20 cellular contexts compared by ENCODE assay signal in genomic region chr5:9621379-9621903, GRCh38. TPM values are rescaled to one million over a fixed set of nuclear protein-coding genes. Genes with fewer than 3 reads are reported as not detected.
A peak's percentile ranks its signal among the peaks of the same experiment; 100 is the strongest.
DNase-seq lines count a peak whose midpoint lies in the region; ATAC-seq and FAIRE-seq lines count a peak whose summit lies in the region.
"Had no signal": no experiment of that assay in that cellular context is flagged by ENCODE, and none has a peak within 500 bp of the region (broad histone marks: within the 10 kb centered on the region; RNA-seq: fewer than 3 reads in every experiment).

No MANE protein-coding gene starts in this region.

- FAIRE-seq in urothelium cell line (lab: Jason Lieb, UNC), result peak; percentile 69
- FAIRE-seq: A204.1 had no signal

- intact Hi-C loops in left cardiac atrium (cut with DNase I) (no loop called here), cardiac septum (cut with DNase I) (loop anchor here (5.0 kb wide), 1 partner anchor 334 kb away; no protein-coding TSS in a partner anchor)

- peak; percentile 34 to 43 for ATAC-seq in left cardiac atrium
- no peak for ATAC-seq in HG03460 (IDR thresholded peaks at IDR 0.05; ENCODE audit: unreplicated experiment)
- ATAC-seq in GM21786 (IDR thresholded peaks at IDR 0.05; ENCODE audit: unreplicated experiment), result no peak
- ATAC-seq: left lobe of liver had no signal

- DNase-seq in left cardiac atrium (no peak), cardiac septum (ENCODE audit: low spot score) (no peak), amniotic stem cell (lab: John Stamatoyannopoulos, UW) (peak; percentile 18), kidney tubule cell (ENCODE audit: low spot score) (peak; percentile 30), urothelium cell line (ENCODE audit: low spot score) (peak; percentile 44), NCI-H2227 (lab: John Stamatoyannopoulos, UW; ENCODE audit: unreplicated experiment) (no peak)
- DNase-seq: activated CD4-positive, alpha-beta T cell treated with anti-CD3 and anti-CD28 coated beads for 4 hours; activated T-cell treated with anti-CD3 and anti-CD28 coated beads, Interleukin-2, amount 50 U/mL, for 24 hours; DMS79 treated with DMSO at 0.1 percent for 48 hours; effector memory CD4-positive, alpha-beta T cell; glutamatergic neuron; MV-4-11; stimulated activated CD4-positive, alpha-beta T cell treated with anti-CD3 and anti-CD28 coated beads, Interleukin-15, amount 100 ng/mL, for 24 hours; tibial artery had no signal

RNA-seq across cellular contexts. Expression of gene TAS2R1, which starts 8.7 kb away (rescaled TPM):
- total RNA-seq in left cardiac atrium, result not detected
- not detected for total RNA-seq in cardiac septum
- total RNA-seq: H4, HT1080, left lobe of liver had no signal

Comparison
In these comparisons a context has a peak if more than half of its experiments do, and no peak if none do; other contexts are left out.
1. ATAC-seq: peak in left cardiac atrium (2 of 2); none in HG03460 (single experiment) and GM21786 (single experiment).
2. DNase-seq: peak in amniotic stem cell (single experiment), kidney tubule cell (single experiment) and urothelium cell line (single experiment); none in left cardiac atrium (single experiment), cardiac septum (single experiment) and NCI-H2227 (single experiment).